ENCODE assay signal across 1 cellular context in genomic region chr2:36966370-36967235, GRCh38.
TF ChIP-seq lines count a peak whose summit lies in the region.

TSS of gene STRN (minus strand) at chr2:36966536. CDS start at chr2:36966463, 73 bp downstream.

TF ChIP-seq in GM23338, 12 proteins besides CTCF, POLR2A, EP300 and RAD21 (continued from another document):
- TF ChIP-seq ZNF462 (CRISPR knock-in tag; IDR thresholded peaks at IDR 0.05) (no peak), CREB1 (CRISPR knock-in tag; IDR thresholded peaks at IDR 0.05; ENCODE audit: low read depth) (peak; percentile 66), ZNF331 (CRISPR knock-in tag; IDR thresholded peaks at IDR 0.05; ENCODE audit: low read depth) (no peak), NANOG (IDR thresholded peaks at IDR 0.05; ENCODE audit: borderline replicate concordance) (no peak), ETS1 (IDR thresholded peaks at IDR 0.05) (peak; percentile 66; the same call in 1 of the 2 replicates), EZH2 (IDR thresholded peaks at IDR 0.05; ENCODE audit: low read depth, unreplicated experiment) (no peak), ZNF114 (CRISPR knock-in tag; IDR thresholded peaks at IDR 0.05) (no peak), POLR2AphosphoS5 (IDR thresholded peaks at IDR 0.05; ENCODE audit: low read depth) (peak; percentile 73), JUNB (IDR thresholded peaks at IDR 0.05; ENCODE audit: unreplicated experiment) (no peak), REST (IDR thresholded peaks at IDR 0.05; ENCODE audit: unreplicated experiment) (peak; percentile 20)
